6 cellular contexts compared by ENCODE assay signal in the genomic region with DNA sequence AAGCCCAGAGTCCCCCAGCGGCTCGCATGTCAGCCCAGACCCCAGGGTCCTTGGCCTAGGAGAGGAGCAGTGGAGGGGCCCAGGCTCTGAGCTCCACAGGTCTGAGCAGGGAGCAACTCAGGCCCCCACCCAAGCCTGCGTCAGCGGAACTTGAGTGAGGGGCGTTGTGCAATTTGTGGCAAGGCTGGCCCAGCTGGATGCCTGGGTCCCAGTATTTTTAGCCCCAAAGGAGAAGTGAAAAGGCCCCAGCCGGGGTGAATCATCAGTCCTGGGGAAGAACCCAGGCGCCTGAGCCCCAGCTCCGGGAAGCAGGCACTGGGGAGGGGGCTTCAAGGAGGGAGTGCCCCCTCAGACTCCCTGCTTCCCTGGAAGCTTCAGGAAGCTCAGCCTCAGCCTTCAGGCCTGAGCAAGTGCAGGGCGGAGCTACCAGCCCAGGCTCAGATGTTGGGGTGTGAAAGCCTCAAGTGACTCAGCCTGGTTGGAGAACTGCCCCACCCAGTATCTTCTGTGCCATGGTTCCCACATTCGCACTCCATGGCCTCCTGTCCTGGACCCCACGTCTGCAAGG. TPM values are rescaled to one million over a fixed set of nuclear protein-coding genes. Genes with fewer than 3 reads are reported as not detected.
DNase-seq lines count a peak whose midpoint lies in the region; ATAC-seq lines count a peak whose summit lies in the region.

No MANE protein-coding gene starts in this region.

- H3K9ac ChIP-seq in skeletal muscle satellite cell (ENCODE audit: low read depth, low read length) = peak overlapping the region; percentile 77

- peaks cover 41% of the 10 kb centered on the region for H3K4me1 ChIP-seq in skeletal muscle satellite cell (ENCODE audit: control insufficient read depth, insufficient read depth, low read length)

- peak in 10 of 14 donors; percentile 11 to 77 (median 32) for DNase-seq in C1 segment of cervical spinal cord (lab: John Stamatoyannopoulos, UW)
- DNase-seq in SKM-1 (lab: John Stamatoyannopoulos, UW; ENCODE audit: unreplicated experiment) = peak; percentile 73
- DNase-seq in epithelial cell of prostate (ENCODE audit: low read depth, low spot score) = peak; percentile 89
- DNase-seq in central memory CD4-positive, alpha-beta T cell = no peak

- H3K27me3 ChIP-seq in skeletal muscle satellite cell (ENCODE audit: control insufficient read depth, insufficient read depth, low read length) = no peaks in the 10 kb centered on the region

- ATAC-seq in HG02981 (IDR thresholded peaks at IDR 0.05; ENCODE audit: unreplicated experiment) = no peak

- no peaks in the 10 kb centered on the region for H3K9me3 ChIP-seq in skeletal muscle satellite cell (replicated peaks; ENCODE audit: low read length)

- H3K4me3 ChIP-seq in skeletal muscle satellite cell (ENCODE audit: low read length) = peak overlapping the region; percentile 18

- H3K27ac ChIP-seq in epithelial cell of prostate = peak overlapping the region; percentile 99

- peaks cover 14% of the 10 kb centered on the region for H3K36me3 ChIP-seq in skeletal muscle satellite cell (ENCODE audit: insufficient read depth, low read length)

- peak overlapping the region; percentile 57 for H3K4me2 ChIP-seq in skeletal muscle satellite cell (ENCODE audit: low read length)

RNA-seq across cellular contexts. Expression of a gene that starts 7.2 kb away (rescaled TPM):
- 15.5 and 17.5 TPM in 2 replicates for total RNA-seq in skeletal muscle satellite cell (2012; rRNA removed)

RNA-seq across cellular contexts. Expression of a gene that starts 7.5 kb away (rescaled TPM):
- total RNA-seq in skeletal muscle satellite cell (2012; rRNA removed) = 24.8 and 26.0 TPM in 2 replicates

RNA-seq across cellular contexts. Expression of a gene that starts 8.3 kb away (rescaled TPM):
- total RNA-seq in skeletal muscle satellite cell (2012; rRNA removed) = 8.6 and 10.5 TPM in 2 replicates

RNA-seq across cellular contexts. Expression of a gene that starts 14.1 kb away (rescaled TPM):
- 11.1 and 12.4 TPM in 2 replicates for total RNA-seq in skeletal muscle satellite cell (2012; rRNA removed)

RNA-seq across cellular contexts. Expression of a gene that starts 37.4 kb away (rescaled TPM):
- total RNA-seq in skeletal muscle satellite cell (2012; rRNA removed) = 42.8 and 55.0 TPM in 2 replicates
